Comparison of ENCODE assay signal across 11 cellular contexts in genomic region chr10:17237915-17238444, GRCh38. TPM values are rescaled to one million over a fixed set of nuclear protein-coding genes. Genes with fewer than 3 reads are reported as not detected.
DNase-seq lines count a peak whose midpoint lies in the region; ATAC-seq, FAIRE-seq and TF ChIP-seq lines count a peak whose summit lies in the region.
"Had no signal": no experiment of that assay in that cellular context is flagged by ENCODE, and none has a peak within 500 bp of the region (broad histone marks: within the 10 kb centered on the region; RNA-seq: fewer than 3 reads in every experiment).

No MANE protein-coding gene starts in this region.

- TF ChIP-seq CTCF in smooth muscle cell (IDR thresholded peaks at IDR 0.05; ENCODE audit: borderline replicate concordance, insufficient read depth, poor library complexity, severe bottlenecking): no peak

- H3K4me3 ChIP-seq in GM23248 (no peak overlapping the region), smooth muscle cell (no peak overlapping the region), small intestine (ENCODE audit: low read depth in 1 of 2, low read length in 2 of 2) (no peak overlapping the region)
- H3K4me3 ChIP-seq: esophagus squamous epithelium, testis had no signal

- H3K27me3 ChIP-seq in GM23248 (replicated peaks; ENCODE audit: insufficient read depth) (no peaks in the 10 kb centered on the region), smooth muscle cell (ENCODE audit: low read depth) (no peaks in the 10 kb centered on the region), small intestine (ENCODE audit: control insufficient read depth in 2 of 2, insufficient read depth in 2 of 2, low read length in 2 of 2) (no peaks in the 10 kb centered on the region)
- H3K27me3 ChIP-seq: esophagus squamous epithelium, testis had no signal

- H3K4me1 ChIP-seq in GM23248 (ENCODE audit: insufficient read depth) (peaks cover 42% of the 10 kb centered on the region), smooth muscle cell (ENCODE audit: low read depth) (no peaks in the 10 kb centered on the region), small intestine (ENCODE audit: control insufficient read depth in 2 of 2, insufficient read depth in 1 of 2, low read depth in 1 of 2, low read length in 1 of 2) (peaks cover 0 to 2% of the 10 kb centered on the region in 2 donors)
- H3K4me1 ChIP-seq: parathyroid adenoma had no signal

- H4K20me1 ChIP-seq in GM23248 (ENCODE audit: insufficient read depth) (peaks cover 22% of the 10 kb centered on the region), smooth muscle cell (ENCODE audit: low read depth) (peaks cover 58% of the 10 kb centered on the region)

- H3K27ac ChIP-seq in GM23248: peak overlapping the region; percentile 100
- peak overlapping the region; percentile 99 for H3K27ac ChIP-seq in smooth muscle cell (ENCODE audit: low read depth)
- no peak overlapping the region for H3K27ac ChIP-seq in small intestine (ENCODE audit: low read depth in 1 of 2, low read length in 1 of 2)
- H3K27ac ChIP-seq: parathyroid adenoma, testis had no signal

- H3K36me3 ChIP-seq in GM23248 (ENCODE audit: low read depth) (peaks cover 47% of the 10 kb centered on the region), smooth muscle cell (ENCODE audit: low read depth) (peaks cover 35% of the 10 kb centered on the region), small intestine (ENCODE audit: control insufficient read depth in 2 of 2, insufficient read depth in 2 of 2, low read length in 2 of 2) (peaks cover 0 to 4% of the 10 kb centered on the region in 2 donors)

- H3K9me2 ChIP-seq in GM23248 (ENCODE audit: insufficient read depth): no peaks in the 10 kb centered on the region

- H3K4me2 ChIP-seq in GM23248 (ENCODE audit: unreplicated experiment): peak overlapping the region; percentile 19
- H3K4me2 ChIP-seq in smooth muscle cell: no peak overlapping the region

- FAIRE-seq in small intestine (lab: Jason Lieb, UNC): no peak
- FAIRE-seq: keratinocyte had no signal

- in situ Hi-C loops in GM23248 (cut with MboI): no loop called here

- H3K9ac ChIP-seq in GM23248 (peak overlapping the region; percentile 99), smooth muscle cell (ENCODE audit: low read depth) (no peak overlapping the region)
- H3K9ac ChIP-seq: parathyroid adenoma had no signal

- H3F3A ChIP-seq in GM23248 (ENCODE audit: insufficient read depth): peaks cover 76% of the 10 kb centered on the region
- H3F3A ChIP-seq in smooth muscle cell (ENCODE audit: low read depth): peaks cover 56% of the 10 kb centered on the region

- DNase-seq in GM23248 (peak; percentile 73), fibroblast of gingiva (ENCODE audit: low read depth) (peak; percentile 84), smooth muscle cell (lab: John Stamatoyannopoulos, UW; ENCODE audit: unreplicated experiment) (no peak), HT-29 (ENCODE audit: low spot score) (no peak), small intestine (no peak)
- DNase-seq in stimulated activated CD4-positive, alpha-beta T cell treated with anti-CD3 and anti-CD28 coated beads, Interleukin-2, amount 100 ng/mL, for 48 hours: no peak
- DNase-seq: esophagus squamous epithelium, testis had no signal

- H3K79me2 ChIP-seq in GM23248 (ENCODE audit: insufficient read depth): peaks cover 31% of the 10 kb centered on the region
- H3K79me2 ChIP-seq in smooth muscle cell (ENCODE audit: low read depth): peaks cover 26% of the 10 kb centered on the region
- H3K79me2 ChIP-seq: parathyroid adenoma had no signal

- 11 to 13% methylated on average over 4 of the region's 4 CpGs for WGBS in GM23248 (ENCODE audit: low coverage in 1 of 2, low lambda C conversion rate in 2 of 2, missing lambda C conversion rate in 2 of 2), 2 experiments
- WGBS in smooth muscle cell (ENCODE audit: low lambda C conversion rate): 33% methylated on average over 4 of the region's 4 CpGs
- 71 to 79% (median 77%) methylated on average over 4 of the region's 4 CpGs for WGBS in small intestine, 3 donors

- peak; percentile 4 for ATAC-seq in SK-N-SH treated with all-trans-retinoic acid at 6 μM for 48 hours

- H2AFZ ChIP-seq in GM23248 (no peak overlapping the region), smooth muscle cell (ENCODE audit: low read depth) (no peak overlapping the region)
- H2AFZ ChIP-seq: parathyroid adenoma had no signal

- H3K9me3 ChIP-seq in GM23248 (ENCODE audit: low read depth) (no peaks in the 10 kb centered on the region), smooth muscle cell (replicated peaks; ENCODE audit: low read depth) (no peaks in the 10 kb centered on the region), small intestine (ENCODE audit: control insufficient read depth, low read depth) (no peaks in the 10 kb centered on the region)
- H3K9me3 ChIP-seq: esophagus squamous epithelium, testis had no signal

TF ChIP-seq in SK-N-SH treated with all-trans-retinoic acid at 6 μM for 48 hours, 23 proteins besides CTCF, POLR2A, EP300 and RAD21:
- no peak for TF ChIP-seq ZNF70 (CRISPR knock-in tag; IDR thresholded peaks at IDR 0.05)
- peak; percentile 91 for TF ChIP-seq GLIS3 (CRISPR knock-in tag; IDR thresholded peaks at IDR 0.05)
- no peak for TF ChIP-seq ESRRG (CRISPR knock-in tag; IDR thresholded peaks at IDR 0.05)
- no peak for TF ChIP-seq ZFP3 (CRISPR knock-in tag; IDR thresholded peaks at IDR 0.05)
- no peak; the same call in 1 of the 2 replicates for TF ChIP-seq ZC3H10 (CRISPR knock-in tag; IDR thresholded peaks at IDR 0.05)
- TF ChIP-seq BACH2 (CRISPR knock-in tag; IDR thresholded peaks at IDR 0.05; ENCODE audit: borderline replicate concordance): no peak
- TF ChIP-seq ZFP30 (CRISPR knock-in tag; IDR thresholded peaks at IDR 0.05): 0 out of 2 replicates have a peak, but pooled peaks have one; percentile 1
- TF ChIP-seq CSRNP3 (CRISPR knock-in tag; IDR thresholded peaks at IDR 0.05): peak; percentile 73; the same call in 1 of the 2 replicates
- TF ChIP-seq CSDC2 (CRISPR knock-in tag; IDR thresholded peaks at IDR 0.05): no peak
- TF ChIP-seq POU6F1 (CRISPR knock-in tag; IDR thresholded peaks at IDR 0.05; ENCODE audit: borderline replicate concordance, low read depth): peak; percentile 80; the same call in 1 of the 2 replicates
- TF ChIP-seq OSR1 (CRISPR knock-in tag; IDR thresholded peaks at IDR 0.05): no peak
- TF ChIP-seq RARB (CRISPR knock-in tag; IDR thresholded peaks at IDR 0.05): peak; percentile 21
- peak; percentile 63 for TF ChIP-seq PATZ1 (CRISPR knock-in tag; IDR thresholded peaks at IDR 0.05; ENCODE audit: borderline replicate concordance)
- TF ChIP-seq ZNF565 (CRISPR knock-in tag; conservative IDR thresholded peaks at IDR 0.05; ENCODE audit: low read depth): 0 out of 2 replicates have a peak, but pooled peaks have one; percentile 6
TF ChIP-seq in SK-N-SH treated with all-trans-retinoic acid at 6 μM for 48 hours: peak in this region for 7.

RNA-seq across cellular contexts. Expression of gene VIM, which starts 9.9 kb away (rescaled TPM):
- total RNA-seq in GM23248 (2014; rRNA removed; shearing (Covaris generic)): 10,031 and 10,466 TPM in 2 replicates
- polyA plus RNA-seq in GM23248 (2016; fragmentation: Nextera tagmentation; extraction: Ambion mirVana) (3,784 and 3,823 TPM in 2 replicates), smooth muscle cell (2,741 and 3,198 TPM in 2 replicates), small intestine (100 to 1,000 TPM in 2 of 3 donors, 10 to 100 TPM in 1; 21.2 to 531 (median 196) TPM)
- 6,093 and 6,435 TPM in 2 replicates for total RNA-seq in smooth muscle cell
- 0.08 TPM in 1 of 2 replicates, not detected in the other for total RNA-seq in HT-29 (2014; rRNA removed; shearing (Covaris generic))

RNA-seq across cellular contexts. Expression of gene TRDMT1, which starts 36.5 kb away (rescaled TPM):
- 4.4 and 13.0 TPM in 2 replicates for total RNA-seq in GM23248 (2014; rRNA removed; shearing (Covaris generic))
- polyA plus RNA-seq in GM23248 (2016; fragmentation: Nextera tagmentation; extraction: Ambion mirVana) (4.3 and 7.2 TPM in 2 replicates), smooth muscle cell (2.5 and 3.7 TPM in 2 replicates), small intestine (1 to 10 TPM; 1.4 to 2.2 (median 1.6) TPM)
- 7.3 and 13.8 TPM in 2 replicates for total RNA-seq in smooth muscle cell
- 1.3 and 3.2 TPM in 2 replicates for total RNA-seq in HT-29 (2014; rRNA removed; shearing (Covaris generic))

Comparison
In these comparisons a context has a peak if more than half of its experiments do, and no peak if none do; other contexts are left out.
1. DNase-seq: peak in GM23248 (single experiment) and fibroblast of gingiva (single experiment); none in smooth muscle cell (single experiment), HT-29 (single experiment), stimulated activated CD4-positive, alpha-beta T cell treated with anti-CD3 and anti-CD28 coated beads, Interleukin-2, amount 100 ng/mL, for 48 hours (0 of 2) and small intestine (single experiment).
2. H3K27ac ChIP-seq: peak in GM23248 (single experiment) and smooth muscle cell (single experiment); none in small intestine (0 of 2).
3. RNA of gene VIM, which starts 9.9 kb away (total RNA-seq): 10,031 to 10,466 TPM in GM23248 and 6,093 to 6,435 TPM in smooth muscle cell; 0.08 TPM in HT-29; every median in the first group is over 1,000 times any median in the second.